Comparison of ENCODE assay signal across 27 cellular contexts in the genomic region with DNA sequence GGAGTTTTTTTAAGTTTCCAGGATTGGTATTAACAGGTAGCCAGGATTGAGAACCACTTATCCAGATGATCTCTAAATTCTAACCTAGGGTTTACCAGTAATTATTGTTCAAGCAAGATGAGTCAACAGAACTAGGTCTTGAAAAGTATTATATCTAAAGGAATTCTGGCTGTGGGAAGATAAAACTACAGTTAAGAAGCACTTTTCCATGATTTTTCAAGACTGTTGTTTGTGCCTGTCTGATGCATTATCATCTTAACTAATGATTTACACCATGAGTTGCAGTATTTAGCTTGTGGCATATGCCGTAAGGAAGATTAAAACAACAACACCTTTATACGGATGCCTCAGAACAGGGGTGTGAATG.
"Had no signal": no experiment of that assay in that cellular context is flagged by ENCODE, and none has a peak within 500 bp of the region (broad histone marks: within the 10 kb centered on the region; RNA-seq: fewer than 3 reads in every experiment).

No MANE protein-coding gene starts in this region.

- H3K9me3 Mint-ChIP-seq: activated CD4-positive, alpha-beta memory T cell treated with anti-CD3 and anti-CD28 coated beads, Interleukin-2, amount 10 ng/mL, durations not matched to agents 7 days and 5 days; activated naive CD8-positive, alpha-beta T cell treated with anti-CD3 and anti-CD28 coated beads for 36 hours; activated T-helper 17 cell treated with anti-CD3 and anti-CD28 coated beads, Interleukin-2, amount 50 U/mL, for 72 hours; T-helper 2 cell treated with Interferon-gamma antibody and Interleukin-4, amounts not matched to agents 5 μg/mL and 100 μg/mL, for 36 hours; WTC11 had no signal

- ATAC-seq: activated CD8-positive, alpha-beta memory T cell treated with anti-CD3 and anti-CD28 coated beads, Interleukin-2, amount 10 ng/mL, durations not matched to agents 7 days and 5 days; activated T-helper 17 cell treated with anti-CD3 and anti-CD28 coated beads, Interleukin-2, amount 50 U/mL, for 72 hours; effector memory CD8-positive, alpha-beta T cell; lower lobe of right lung; WTC11 had no signal

- H3K4me1 Mint-ChIP-seq: activated CD4-positive, alpha-beta memory T cell treated with anti-CD3 and anti-CD28 coated beads, Interleukin-2, amount 10 ng/mL, durations not matched to agents 7 days and 5 days; activated CD8-positive, alpha-beta memory T cell treated with anti-CD3 and anti-CD28 coated beads, Interleukin-2, amount 10 ng/mL, durations not matched to agents 7 days and 5 days; activated naive CD8-positive, alpha-beta T cell treated with anti-CD3 and anti-CD28 coated beads for 36 hours; activated T-helper 17 cell treated with anti-CD3 and anti-CD28 coated beads, Interleukin-2, amount 50 U/mL, for 72 hours had no signal

- H3K27me3 Mint-ChIP-seq: activated CD4-positive, alpha-beta memory T cell treated with anti-CD3 and anti-CD28 coated beads, Interleukin-2, amount 10 ng/mL, durations not matched to agents 7 days and 5 days; activated CD8-positive, alpha-beta memory T cell treated with anti-CD3 and anti-CD28 coated beads, Interleukin-2, amount 10 ng/mL, durations not matched to agents 7 days and 5 days; activated naive CD8-positive, alpha-beta T cell treated with anti-CD3 and anti-CD28 coated beads for 36 hours; effector memory CD8-positive, alpha-beta T cell had no signal

- H3K4me3 ChIP-seq: body of pancreas, lower lobe of right lung, tibial artery, uterus had no signal

- H3K27ac ChIP-seq: body of pancreas, foreskin keratinocyte, lower lobe of right lung, tibial artery, uterus had no signal

- H3K27ac Mint-ChIP-seq: activated CD4-positive, alpha-beta memory T cell treated with anti-CD3 and anti-CD28 coated beads, Interleukin-2, amount 10 ng/mL, durations not matched to agents 7 days and 5 days; activated CD8-positive, alpha-beta memory T cell treated with anti-CD3 and anti-CD28 coated beads, Interleukin-2, amount 10 ng/mL, durations not matched to agents 7 days and 5 days; activated naive CD8-positive, alpha-beta T cell treated with anti-CD3 and anti-CD28 coated beads for 36 hours; activated T-helper 17 cell treated with anti-CD3 and anti-CD28 coated beads, Interleukin-2, amount 50 U/mL, for 72 hours; effector memory CD8-positive, alpha-beta T cell; T-helper 2 cell treated with Interferon-gamma antibody and Interleukin-4, amounts not matched to agents 5 μg/mL and 100 μg/mL, for 36 hours; WTC11 had no signal

- DNase-seq: activated CD4-positive, alpha-beta memory T cell treated with anti-CD3 and anti-CD28 coated beads, Interleukin-2, amount 10 ng/mL, durations not matched to agents 7 days and 5 days; activated CD4-positive, alpha-beta T cell treated with anti-CD3 and anti-CD28 coated beads for 48 hours; activated CD8-positive, alpha-beta memory T cell treated with anti-CD3 and anti-CD28 coated beads, Interleukin-2, amount 10 ng/mL, durations not matched to agents 7 days and 5 days; activated naive CD4-positive, alpha-beta T cell; activated naive CD8-positive, alpha-beta T cell treated with anti-CD3 and anti-CD28 coated beads for 36 hours; activated T-cell treated with anti-CD3 and anti-CD28 coated beads, Interleukin-2, amount 50 U/mL, for 1 hour; amygdala; body of pancreas; effector memory CD8-positive, alpha-beta T cell; hippocampal formation; islet precursor cell; lower lobe of right lung; midbrain; nucleus accumbens; stimulated activated CD4-positive, alpha-beta T cell treated with anti-CD3 and anti-CD28 coated beads, Interleukin-12 subunit alpha, Interleukin-12 subunit beta, amount 100 ng/mL, for 4 hours; stimulated activated CD4-positive, alpha-beta T cell treated with anti-CD3 and anti-CD28 coated beads, Interleukin-1b, Interleukin-23, amount 100 ng/mL, for 48 hours; stimulated activated CD8-positive, alpha-beta memory T cell treated with anti-CD3 and anti-CD28 coated beads, Interleukin-4, amount 100 ng/mL, for 48 hours; stimulated activated naive CD4-positive, alpha-beta T cell treated with Interleukin-2 at 50 U/mL for 16 hours; substantia nigra; tibial artery; uterus had no signal

- H3K9me3 ChIP-seq: body of pancreas, lower lobe of right lung, tibial artery, uterus had no signal

- H3K36me3 ChIP-seq: lower lobe of right lung, tibial artery, uterus had no signal

- FAIRE-seq: TTC549 had no signal

- H3K36me3 Mint-ChIP-seq: activated CD8-positive, alpha-beta memory T cell treated with anti-CD3 and anti-CD28 coated beads, Interleukin-2, amount 10 ng/mL, durations not matched to agents 7 days and 5 days; activated naive CD8-positive, alpha-beta T cell treated with anti-CD3 and anti-CD28 coated beads for 36 hours; WTC11 had no signal

- H3K4me1 ChIP-seq: body of pancreas, lower lobe of right lung, uterus had no signal

- H3K27me3 ChIP-seq: body of pancreas, foreskin keratinocyte, tibial artery, uterus had no signal

- H3K4me3 Mint-ChIP-seq: activated CD4-positive, alpha-beta memory T cell treated with anti-CD3 and anti-CD28 coated beads, Interleukin-2, amount 10 ng/mL, durations not matched to agents 7 days and 5 days; activated CD8-positive, alpha-beta memory T cell treated with anti-CD3 and anti-CD28 coated beads, Interleukin-2, amount 10 ng/mL, durations not matched to agents 7 days and 5 days; activated naive CD8-positive, alpha-beta T cell treated with anti-CD3 and anti-CD28 coated beads for 36 hours; activated T-helper 17 cell treated with anti-CD3 and anti-CD28 coated beads, Interleukin-2, amount 50 U/mL, for 72 hours; effector memory CD8-positive, alpha-beta T cell; nephron; T-helper 2 cell treated with Interferon-gamma antibody and Interleukin-4, amounts not matched to agents 5 μg/mL and 100 μg/mL, for 36 hours; WTC11 had no signal
